In the genomic region with DNA sequence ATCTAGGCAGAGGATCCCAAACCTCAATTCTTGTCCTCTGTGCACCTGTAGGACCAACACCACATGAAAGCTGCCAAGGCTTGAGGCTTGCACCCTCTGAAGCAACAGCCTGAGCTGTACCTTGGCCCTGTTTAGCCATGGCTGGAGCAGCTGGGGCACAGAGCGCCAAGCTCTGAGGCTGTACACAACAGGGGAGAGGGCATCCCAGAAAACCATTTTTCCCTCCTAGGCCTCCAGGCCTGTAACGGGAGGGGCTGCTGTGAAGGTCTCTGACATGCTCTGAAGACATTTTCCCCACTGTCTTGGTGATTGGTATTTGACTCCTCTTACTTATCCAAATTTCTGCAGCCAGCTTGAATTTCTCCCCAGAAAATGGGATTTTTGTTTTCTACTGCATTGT, we compare ENCODE assay signal across 24 cellular contexts. TPM values are rescaled to one million over a fixed set of nuclear protein-coding genes. Genes with fewer than 3 reads are reported as not detected.
DNase-seq lines count a peak whose midpoint lies in the region; ATAC-seq, FAIRE-seq and TF ChIP-seq lines count a peak whose summit lies in the region.
"Had no signal": no experiment of that assay in that cellular context is flagged by ENCODE, and none has a peak within 500 bp of the region (broad histone marks: within the 10 kb centered on the region; RNA-seq: fewer than 3 reads in every experiment).

No MANE protein-coding gene starts in this region.

- H3K4me3 ChIP-seq in A549 (no peak overlapping the region), neuronal stem cell (ENCODE audit: low read length in 2 of 2) (no peak overlapping the region)
- H3K4me3 ChIP-seq: BLaER1, GM12878 had no signal

- TF ChIP-seq RAD21 in A549 (conservative IDR thresholded peaks at IDR 0.05 in 1 of 2, IDR thresholded peaks at IDR 0.05 in 1 of 2) = no peak

- no peak overlapping the region for H3K18ac ChIP-seq in neuronal stem cell (ENCODE audit: low read length)

- H3K4ac ChIP-seq in neuronal stem cell (ENCODE audit: low read length) = no peak overlapping the region

- DNase-seq in A549 (ENCODE audit: low read depth in 1 of 2, low spot score in 1 of 2) = no peak
- no peak for DNase-seq in neuronal stem cell (ENCODE audit: low spot score)
- no peak for DNase-seq in urothelium cell line (ENCODE audit: low spot score)
- DNase-seq: ACHN; BE2C; C1 segment of cervical spinal cord; CD4-positive, alpha-beta memory T cell; CD4-positive, CD25-positive, alpha-beta regulatory T cell; CD8-positive, alpha-beta memory T cell; COR-L47; DMS 273 treated with DMSO at 0.1 percent for 48 hours; DMS153; DMS53; DMS79; DND-41; EL; GDM1 had no signal

- no peak overlapping the region for H2BK15ac ChIP-seq in neuronal stem cell (ENCODE audit: low read length)

- POLR2A ChIA-PET in A549 (lab: Yijun Ruan, JAX) = no interaction called here

- H3K27ac ChIP-seq in A549 (no peak overlapping the region), neuronal stem cell (replicated peaks; ENCODE audit: low read length) (no peak overlapping the region)
- H3K27ac ChIP-seq: 22Rv1, BLaER1 had no signal

- H3K79me1 ChIP-seq in neuronal stem cell (ENCODE audit: low read depth, low read length) = no peaks in the 10 kb centered on the region

- no peak for ATAC-seq in A549
- ATAC-seq in HG03108 (IDR thresholded peaks at IDR 0.05; ENCODE audit: unreplicated experiment) = no peak
- ATAC-seq in HG03457 (IDR thresholded peaks at IDR 0.05; ENCODE audit: unreplicated experiment) = no peak
- ATAC-seq: GM12878 had no signal

- peak overlapping the region; percentile 43 for H4K8ac ChIP-seq in neuronal stem cell (ENCODE audit: low read depth, low read length)

- FAIRE-seq in A549 (lab: Jason Lieb, UNC) (no peak), urothelium cell line (lab: Jason Lieb, UNC) (peak; percentile 13)
- FAIRE-seq: GM12878, GM12892, GM18507 had no signal

- H4K91ac ChIP-seq in neuronal stem cell (ENCODE audit: low read depth, low read length, poor library complexity) = no peak overlapping the region

- TF ChIP-seq EP300 in A549 (IDR thresholded peaks at IDR 0.05) = no peak

- H3K4me1 ChIP-seq in A549 (no peaks in the 10 kb centered on the region), neuronal stem cell (ENCODE audit: control insufficient read depth in 2 of 2, insufficient read depth in 1 of 2, low read depth in 1 of 2, low read length in 2 of 2) (no peaks in the 10 kb centered on the region)
- H3K4me1 ChIP-seq: BE2C, BLaER1 had no signal

- H2AFZ ChIP-seq in neuronal stem cell (ENCODE audit: low read length) = no peak overlapping the region

- 0% methylated on average over 2 of the region's 2 CpGs for WGBS in A549 (ENCODE audit: missing lambda C conversion rate)
- no CpG with 5 or more reads among the region's 2 CpGs for WGBS in neuronal stem cell (ENCODE audit: extremely low coverage in 2 of 2, insufficient read length in 2 of 2, insufficient replicate concordance in 1 of 2), 2 donors

- CTCF ChIA-PET in A549 (lab: Yijun Ruan, JAX) = interaction anchor here (0.9 kb wide), 1 partner anchor 24 kb away, joined by 3 read pairs; no protein-coding TSS in a partner anchor

- H2BK120ac ChIP-seq in neuronal stem cell (ENCODE audit: low read depth, low read length) = no peak overlapping the region

- no peak overlapping the region for H2BK12ac ChIP-seq in neuronal stem cell (ENCODE audit: low read length)

- H3K9ac ChIP-seq in neuronal stem cell (ENCODE audit: low read depth, low read length, poor library complexity) = no peak overlapping the region
- H3K9ac ChIP-seq: BLaER1 had no signal

- H3K36me3 ChIP-seq in neuronal stem cell (replicated peaks in 1 of 2; ENCODE audit: control insufficient read depth in 2 of 2, insufficient read depth in 2 of 2, low read length in 2 of 2) = no peaks in the 10 kb centered on the region
- H3K36me3 ChIP-seq: BE2C, BLaER1 had no signal

- H3K23ac ChIP-seq in neuronal stem cell (ENCODE audit: low read depth, low read length, poor library complexity) = no peak overlapping the region

- H2BK5ac ChIP-seq in neuronal stem cell (ENCODE audit: low read length) = no peak overlapping the region

- H3K9me3 ChIP-seq in A549 (peaks cover 4% of the 10 kb centered on the region; the same call in 1 of the 3 replicates), neuronal stem cell (replicated peaks in 1 of 2; ENCODE audit: control insufficient read depth in 2 of 2, insufficient read depth in 1 of 2, low read depth in 1 of 2, low read length in 2 of 2) (peaks cover 0 to 5% of the 10 kb centered on the region in 2 donors)
- H3K9me3 ChIP-seq: BE2C had no signal

- H2AK5ac ChIP-seq in neuronal stem cell (ENCODE audit: low read depth, low read length) = no peak overlapping the region

- H3K27me3 ChIP-seq in neuronal stem cell (ENCODE audit: control insufficient read depth in 3 of 3, insufficient read depth in 3 of 3, low read depth in 1 of 3, low read length in 3 of 3) = no peaks in the 10 kb centered on the region
- H3K27me3 ChIP-seq: BE2C, BLaER1 had no signal

- no peak for TF ChIP-seq CTCF in A549 (IDR thresholded peaks at IDR 0.05)

- H3K14ac ChIP-seq in neuronal stem cell (ENCODE audit: low read length) = no peak overlapping the region

- TF ChIP-seq POLR2A in A549 (IDR thresholded peaks at IDR 0.05; ENCODE audit: low read length) = no peak

- H3K4me2 ChIP-seq in A549 (no peak overlapping the region), neuronal stem cell (ENCODE audit: insufficient read depth, low read length, poor library complexity, severe bottlenecking) (no peak overlapping the region)
- H3K4me2 ChIP-seq: BLaER1 had no signal

TF ChIP-seq in A549, 52 proteins besides CTCF, POLR2A, EP300 and RAD21:
- TF ChIP-seq ZFP36 (IDR thresholded peaks at IDR 0.05; ENCODE audit: borderline replicate concordance, partially characterized antibody) (peak; percentile 40), EHMT2 (IDR thresholded peaks at IDR 0.05; ENCODE audit: low read depth) (no peak)
TF ChIP-seq in A549: peak in this region for 1.

RNA-seq across cellular contexts. Expression of a gene that starts 22.4 kb away (rescaled TPM):
- 0.04 TPM in 1 of 2 replicates, not detected in the other for polyA plus RNA-seq in A549 (2011; rRNA removed)
- not detected in 2 replicates for polyA plus RNA-seq in A549 (2012; cell fraction: cytosol; rRNA removed)
- not detected in 2 replicates for polyA plus RNA-seq in A549 (2012; cell fraction: nucleus; rRNA removed)
- 0.04 TPM in 1 of 3 replicates, not detected in the others for polyA plus RNA-seq in A549 (2017; fragmentation: RNase III; extraction: RNeasy Plus Mini Kit Qiagen cat#74134 plus additional on column Dnase treatment)
- polyA minus RNA-seq in A549 (2011; rRNA and poly(A)+ RNA removed) = 0.50 TPM in 1 of 2 replicates, not detected in the other
- 3.8 TPM for polyA plus RNA-seq in neuronal stem cell (2013, experiment 1 of 2)
- 3.5 TPM for polyA plus RNA-seq in neuronal stem cell (2013, experiment 2 of 2)
